In genomic region chr4:86496094-86497060, GRCh38 we compare ENCODE assay signal across 7 cellular contexts.
DNase-seq lines count a peak whose midpoint lies in the region; ATAC-seq, FAIRE-seq and TF ChIP-seq lines count a peak whose summit lies in the region.

No MANE protein-coding gene starts in this region.

- dilution Hi-C loops in mammary epithelial cell (cut with HindIII; ENCODE audit: low sequenced_read_pairs): no loop called here

- no peaks in the 10 kb centered on the region for H4K20me1 ChIP-seq in PC-9 (ENCODE audit: insufficient read depth)
- no peaks in the 10 kb centered on the region for H4K20me1 ChIP-seq in mammary epithelial cell (ENCODE audit: insufficient read depth, low read length)

- POLR2A ChIA-PET in PC-9 (lab: Charles Lee; ENCODE audit: unreplicated experiment): no interaction called here

- in situ Hi-C loops in mammary epithelial cell (cut with MboI; ENCODE audit: low sequenced_read_pairs in 2 of 2): loop anchor here (5.0 to 10.0 kb wide), 3 partner anchors 401 to 738 kb away; no protein-coding TSS in a partner anchor

- no peak overlapping the region for H3K4me3 ChIP-seq in H7 (ENCODE audit: insufficient read depth, low read depth, low read length)
- no peak overlapping the region; the same call in 1 of the 2 replicates for H3K4me3 ChIP-seq in PC-9
- H3K4me3 ChIP-seq in mammary epithelial cell (replicated peaks in 1 of 3; ENCODE audit: insufficient read depth in 1 of 3, low read depth in 2 of 3, low read length in 3 of 3): peak overlapping the region in 1 of 3 experiments; percentile 24
- no peak overlapping the region for H3K4me3 ChIP-seq in left lung

- no TSS peak for BruUV-seq in PC-9 (replicated peaks; lab: Mats Ljungman, UMichigan)
- BruUV-seq in mammary epithelial cell (replicated peaks; lab: Mats Ljungman, UMichigan): no TSS peak

- no peaks in the 10 kb centered on the region for H3K9me2 ChIP-seq in PC-9 (ENCODE audit: insufficient read depth)

- H3K4me1 ChIP-seq in PC-9 (replicated peaks; ENCODE audit: insufficient read depth) (peaks cover 40% of the 10 kb centered on the region), mammary epithelial cell (ENCODE audit: insufficient read depth, low read length) (peaks cover 26% of the 10 kb centered on the region), left lung (peaks cover 0 to 17% of the 10 kb centered on the region in 2 donors)

- TF ChIP-seq CTCF in D721Med (IDR thresholded peaks at IDR 0.05; ENCODE audit: insufficient read depth, missing control alignments) (peak; percentile 94), PC-9 (conservative IDR thresholded peaks at IDR 0.05) (peak; percentile 86), mammary epithelial cell (conservative IDR thresholded peaks at IDR 0.05 in 1 of 2, IDR thresholded peaks at IDR 0.05 in 1 of 2; ENCODE audit: extremely low read depth in 1 of 2, insufficient read depth in 1 of 2, low read depth in 1 of 2, low read length in 2 of 2) (peak; percentile 85 to 87), left lung (IDR thresholded peaks at IDR 0.05) (peak; percentile 79 to 83)

- H3K79me2 ChIP-seq in PC-9 (ENCODE audit: low read depth) (no peaks in the 10 kb centered on the region), mammary epithelial cell (ENCODE audit: insufficient read depth, low read length) (no peaks in the 10 kb centered on the region)

- DNase-seq in D721Med (ENCODE audit: insufficient read length, low spot score) (no peak), H7 (peak; percentile 49), PC-9 (peak; percentile 8 to 64), mammary epithelial cell (peak; percentile 52), left lung (no peak), ureter (ENCODE audit: low spot score) (peak; percentile 49)

- H3K9me3 ChIP-seq in PC-9 (ENCODE audit: insufficient read depth, low read depth) (no peaks in the 10 kb centered on the region), mammary epithelial cell (replicated peaks; ENCODE audit: insufficient read depth, low read length) (no peaks in the 10 kb centered on the region), left lung (no peaks in the 10 kb centered on the region)

- ATAC-seq in left lung (peak; percentile 38), GM21717 (IDR thresholded peaks at IDR 0.05; ENCODE audit: unreplicated experiment) (no peak)

- CTCF ChIA-PET in PC-9 (lab: Charles Lee): interaction anchor here (1.0 kb wide), 1 partner anchor 98 kb away, joined by 6 read pairs; the partner anchor contains the start of gene PTPN13
- CTCF ChIA-PET in mammary epithelial cell (lab: Charles Lee; ENCODE audit: low non-redundant PET): interaction anchor here (0.5 to 1.2 kb wide), 4 partner anchors 175 to 731 kb away, joined by 3 to 5 read pairs (median 4); no protein-coding TSS in a partner anchor

- H3K36me3 ChIP-seq in H7 (replicated peaks; ENCODE audit: control insufficient read depth, insufficient read depth, low read length): no peaks in the 10 kb centered on the region
- H3K36me3 ChIP-seq in PC-9 (ENCODE audit: low read depth): no peaks in the 10 kb centered on the region
- H3K36me3 ChIP-seq in mammary epithelial cell (ENCODE audit: insufficient read depth, low read length): no peaks in the 10 kb centered on the region
- H3K36me3 ChIP-seq in left lung: no peaks in the 10 kb centered on the region

- H2AFZ ChIP-seq in PC-9 (no peak overlapping the region), mammary epithelial cell (ENCODE audit: low read depth, low read length) (peak overlapping the region; percentile 51)

- FAIRE-seq in D721Med (lab: Jason Lieb, UNC): peak; percentile 94

- H3K4me2 ChIP-seq in PC-9 (peak overlapping the region; percentile 54), mammary epithelial cell (ENCODE audit: insufficient read depth, low read depth, low read length) (peak overlapping the region; percentile 63)

- intact Hi-C loops in PC-9 (cut with micrococcal nuclease; ENCODE audit: unreplicated experiment) (loop anchor here (1.0 to 10.0 kb wide), 4 partner anchors 157 to 1338 kb away; partner anchors contain the start of gene MEPE), mammary epithelial cell (cut with micrococcal nuclease) (loop anchor here (1.0 to 10.0 kb wide), 5 partner anchors 281 to 628 kb away; no protein-coding TSS in a partner anchor), left lung (cut with DNase I) (loop anchor here in 1 of 2 donors (5.0 kb wide), 1 partner anchor 401 kb away; no protein-coding TSS in a partner anchor)

- WGBS in mammary epithelial cell (ENCODE audit: low coverage, missing lambda C conversion rate): 0% methylated on average over 5 of the region's 5 CpGs

- H3F3A ChIP-seq in PC-9 (ENCODE audit: insufficient read depth, low read depth): 0 out of 2 replicates have a peak, but pooled peaks cover 8% of the 10 kb centered on the region

- H3K9ac ChIP-seq in mammary epithelial cell (ENCODE audit: insufficient read depth, low read length): no peak overlapping the region

- H3K27me3 ChIP-seq in H7 (ENCODE audit: control insufficient read depth, insufficient read depth, low read length): no peaks in the 10 kb centered on the region
- H3K27me3 ChIP-seq in PC-9 (ENCODE audit: insufficient read depth, low read depth): no peaks in the 10 kb centered on the region
- H3K27me3 ChIP-seq in mammary epithelial cell (ENCODE audit: insufficient read depth, low read length): no peaks in the 10 kb centered on the region
- H3K27me3 ChIP-seq in left lung: no peaks in the 10 kb centered on the region

- H3K27ac ChIP-seq in PC-9: peak overlapping the region; percentile 76
- peak overlapping the region; percentile 73 for H3K27ac ChIP-seq in mammary epithelial cell (ENCODE audit: insufficient read depth, low read depth, low read length)
- no peak overlapping the region for H3K27ac ChIP-seq in left lung

Comparison
In these comparisons a context has a peak if more than half of its experiments do, and no peak if none do; other contexts are left out.
1. DNase-seq: peak in H7 (single experiment), PC-9 (2 of 2), mammary epithelial cell (single experiment) and ureter (single experiment); none in D721Med (single experiment) and left lung (0 of 2).
2. H3K27ac ChIP-seq: peak in PC-9 (single experiment) and mammary epithelial cell (single experiment); none in left lung (0 of 2).
3. Peak in every context shown above with its lines, with median percentiles within 50 percentile points of each other: CTCF ChIP-seq.